3 cellular contexts compared by ENCODE assay signal in the genomic region with DNA sequence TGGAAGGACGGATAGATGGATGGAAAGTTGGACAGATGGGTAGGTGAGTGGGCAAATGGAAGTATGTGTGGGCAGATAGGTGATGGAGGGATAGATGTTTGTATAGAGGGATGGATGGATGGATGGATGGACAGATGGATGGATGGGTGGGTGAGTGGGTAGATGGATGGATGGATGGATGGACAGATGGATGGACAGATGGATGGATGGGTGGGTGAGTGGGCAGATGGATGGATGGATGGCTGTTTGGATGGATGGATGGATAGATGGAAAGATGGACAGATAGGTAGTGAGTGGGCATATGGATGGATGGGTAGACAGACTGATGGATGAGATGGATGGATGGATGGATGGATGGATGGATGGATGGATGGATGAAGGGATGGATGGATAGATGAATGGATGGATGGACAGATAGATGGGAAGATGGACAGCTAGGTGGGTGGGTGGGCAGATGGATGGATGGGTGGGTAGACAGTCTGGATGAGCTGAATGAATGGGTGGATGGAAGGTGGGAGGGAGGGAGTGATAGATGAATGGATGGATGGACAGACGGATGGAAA.
TF ChIP-seq lines count a peak whose summit lies in the region.

No MANE protein-coding gene starts in this region.

TF ChIP-seq in IMR-90, 13 proteins besides CTCF, POLR2A, EP300 and RAD21:
- TF ChIP-seq MAFK (IDR thresholded peaks at IDR 0.05; ENCODE audit: low read depth, low read length), result no peak
- no peak for TF ChIP-seq SMC3 (IDR thresholded peaks at IDR 0.05; ENCODE audit: low read depth, low read length)
- no peak for TF ChIP-seq FOS (IDR thresholded peaks at IDR 0.05; ENCODE audit: low read depth, low read length)
- no peak for TF ChIP-seq ELK1 (IDR thresholded peaks at IDR 0.05; ENCODE audit: borderline replicate concordance, low read depth, low read length)
- no peak for TF ChIP-seq CHD1 (IDR thresholded peaks at IDR 0.05; ENCODE audit: low read depth, low read length)
- TF ChIP-seq BHLHE40 (IDR thresholded peaks at IDR 0.05; ENCODE audit: low read depth, low read length), result no peak
- TF ChIP-seq, protein P1, sequence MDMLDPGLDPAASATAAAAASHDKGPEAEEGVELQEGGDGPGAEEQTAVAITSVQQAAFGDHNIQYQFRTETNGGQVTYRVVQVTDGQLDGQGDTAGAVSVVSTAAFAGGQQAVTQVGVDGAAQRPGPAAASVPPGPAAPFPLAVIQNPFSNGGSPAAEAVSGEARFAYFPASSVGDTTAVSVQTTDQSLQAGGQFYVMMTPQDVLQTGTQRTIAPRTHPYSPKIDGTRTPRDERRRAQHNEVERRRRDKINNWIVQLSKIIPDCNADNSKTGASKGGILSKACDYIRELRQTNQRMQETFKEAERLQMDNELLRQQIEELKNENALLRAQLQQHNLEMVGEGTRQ (IDR thresholded peaks at IDR 0.05; ENCODE audit: low read depth, low read length), result no peak
- TF ChIP-seq RFX5 (IDR thresholded peaks at IDR 0.05; ENCODE audit: low read depth, low read length), result no peak
- TF ChIP-seq MXI1 (IDR thresholded peaks at IDR 0.05; ENCODE audit: borderline replicate concordance, low read depth, low read length), result no peak
- TF ChIP-seq NFE2L2 (IDR thresholded peaks at IDR 0.05; ENCODE audit: low read depth, low read length), result no peak
- no peak for TF ChIP-seq RCOR1 (IDR thresholded peaks at IDR 0.05; ENCODE audit: insufficient replicate concordance, low read length)
- TF ChIP-seq MAZ (IDR thresholded peaks at IDR 0.05; ENCODE audit: borderline replicate concordance, low read depth, low read length), result no peak
- TF ChIP-seq CEBPB (IDR thresholded peaks at IDR 0.05; ENCODE audit: low read depth, low read length), result no peak

TF ChIP-seq in H1, 55 proteins besides CTCF, POLR2A, EP300 and RAD21:
- TF ChIP-seq JUND (IDR thresholded peaks at IDR 0.05; ENCODE audit: low read length), result no peak
- no peak for TF ChIP-seq EZH2 (IDR thresholded peaks at IDR 0.05; ENCODE audit: low read depth, low read length, severe bottlenecking)
- TF ChIP-seq HDAC6 (IDR thresholded peaks at IDR 0.05; ENCODE audit: low read depth, low read length), result no peak

TF ChIP-seq in neural cell, 6 proteins besides CTCF, POLR2A, EP300 and RAD21:
- TF ChIP-seq MXI1 (conservative IDR thresholded peaks at IDR 0.05; ENCODE audit: poor library complexity, severe bottlenecking) (no peak), TAF1 (IDR thresholded peaks at IDR 0.05; ENCODE audit: low read depth) (no peak), EZH2 (IDR thresholded peaks at IDR 0.05; ENCODE audit: borderline replicate concordance, insufficient read depth, low read length, poor library complexity, severe bottlenecking) (no peak), POLR2AphosphoS5 (IDR thresholded peaks at IDR 0.05) (no peak), SMC3 (conservative IDR thresholded peaks at IDR 0.05; ENCODE audit: poor library complexity) (no peak)
- TF ChIP-seq, protein P2, sequence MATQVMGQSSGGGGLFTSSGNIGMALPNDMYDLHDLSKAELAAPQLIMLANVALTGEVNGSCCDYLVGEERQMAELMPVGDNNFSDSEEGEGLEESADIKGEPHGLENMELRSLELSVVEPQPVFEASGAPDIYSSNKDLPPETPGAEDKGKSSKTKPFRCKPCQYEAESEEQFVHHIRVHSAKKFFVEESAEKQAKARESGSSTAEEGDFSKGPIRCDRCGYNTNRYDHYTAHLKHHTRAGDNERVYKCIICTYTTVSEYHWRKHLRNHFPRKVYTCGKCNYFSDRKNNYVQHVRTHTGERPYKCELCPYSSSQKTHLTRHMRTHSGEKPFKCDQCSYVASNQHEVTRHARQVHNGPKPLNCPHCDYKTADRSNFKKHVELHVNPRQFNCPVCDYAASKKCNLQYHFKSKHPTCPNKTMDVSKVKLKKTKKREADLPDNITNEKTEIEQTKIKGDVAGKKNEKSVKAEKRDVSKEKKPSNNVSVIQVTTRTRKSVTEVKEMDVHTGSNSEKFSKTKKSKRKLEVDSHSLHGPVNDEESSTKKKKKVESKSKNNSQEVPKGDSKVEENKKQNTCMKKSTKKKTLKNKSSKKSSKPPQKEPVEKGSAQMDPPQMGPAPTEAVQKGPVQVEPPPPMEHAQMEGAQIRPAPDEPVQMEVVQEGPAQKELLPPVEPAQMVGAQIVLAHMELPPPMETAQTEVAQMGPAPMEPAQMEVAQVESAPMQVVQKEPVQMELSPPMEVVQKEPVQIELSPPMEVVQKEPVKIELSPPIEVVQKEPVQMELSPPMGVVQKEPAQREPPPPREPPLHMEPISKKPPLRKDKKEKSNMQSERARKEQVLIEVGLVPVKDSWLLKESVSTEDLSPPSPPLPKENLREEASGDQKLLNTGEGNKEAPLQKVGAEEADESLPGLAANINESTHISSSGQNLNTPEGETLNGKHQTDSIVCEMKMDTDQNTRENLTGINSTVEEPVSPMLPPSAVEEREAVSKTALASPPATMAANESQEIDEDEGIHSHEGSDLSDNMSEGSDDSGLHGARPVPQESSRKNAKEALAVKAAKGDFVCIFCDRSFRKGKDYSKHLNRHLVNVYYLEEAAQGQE (IDR thresholded peaks at IDR 0.05; ENCODE audit: borderline replicate concordance), result no peak
